ENCODE assay signal across 17 cellular contexts in genomic region chr1:21381354-21381753, GRCh38.
"Had no signal": no experiment of that assay in that cellular context is flagged by ENCODE, and none has a peak within 500 bp of the region (broad histone marks: within the 10 kb centered on the region; RNA-seq: fewer than 3 reads in every experiment).

No MANE protein-coding gene starts in this region.

- DNase-seq: activated B cell treated with CpG ODN at 0.5 μM for 24 hours; activated CD4-positive, alpha-beta T cell treated with anti-CD3 and anti-CD28 coated beads, Interleukin-2, amount 10 ng/mL, durations not matched to agents 24 days and 14 days; activated naive CD8-positive, alpha-beta T cell treated with anti-CD3 and anti-CD28 coated beads, Interleukin-2, amount 10 ng/mL, durations not matched to agents 7 days and 5 days; foreskin melanocyte; immature natural killer cell; mucosa of descending colon; naive thymus-derived CD4-positive, alpha-beta T cell; stimulated activated CD4-positive, alpha-beta T cell treated with anti-CD3 and anti-CD28 coated beads, Interleukin-15, amount 100 ng/mL, for 24 hours; stimulated activated CD4-positive, alpha-beta T cell treated with anti-CD3 and anti-CD28 coated beads, Interleukin-4, amount 100 ng/mL, for 1 hour; stimulated activated naive B cell treated with anti-CD40 and anti-IgM and Interleukin-4, amounts not matched to agents 10 μg/mL and 1 μg/mL and 100 μg/mL, for 72 hours; T-helper 17 cell had no signal

- H3K36me3 ChIP-seq: neutrophil, thyroid gland had no signal

- ATAC-seq: mucosa of descending colon; naive thymus-derived CD4-positive, alpha-beta T cell; stimulated activated naive B cell treated with anti-CD40 and anti-IgM and Interleukin-4, amounts not matched to agents 10 μg/mL and 1 μg/mL and 100 μg/mL, for 72 hours; T-helper 17 cell had no signal

- H3K27ac ChIP-seq: coronary artery, neutrophil, skin epidermis, thyroid gland had no signal

- H3K4me3 ChIP-seq: coronary artery, lung, mucosa of descending colon, skin epidermis, thyroid gland had no signal

- FAIRE-seq: TTC549 had no signal

- H3K27me3 ChIP-seq: thyroid gland had no signal

- H3K9me3 ChIP-seq: neutrophil, thyroid gland had no signal
